ENCODE assay signal across 24 cellular contexts in genomic region chr10:64039208-64039607, GRCh38.
DNase-seq lines count a peak whose midpoint lies in the region; ATAC-seq, FAIRE-seq and TF ChIP-seq lines count a peak whose summit lies in the region.
"Had no signal": no experiment of that assay in that cellular context is flagged by ENCODE, and none has a peak within 500 bp of the region (broad histone marks: within the 10 kb centered on the region; RNA-seq: fewer than 3 reads in every experiment).

No MANE protein-coding gene starts in this region.

- DNase-seq in GM12892 (ENCODE audit: insufficient read length) (no peak), glomerular visceral epithelial cell (ENCODE audit: extremely low spot score) (peak; percentile 22), dorsolateral prefrontal cortex (no peak), T-helper 17 cell (no peak), NCI-H1930 (lab: John Stamatoyannopoulos, UW) (no peak), NCI-H446 (lab: John Stamatoyannopoulos, UW) (no peak)
- DNase-seq: ACHN; activated CD4-positive, CD25-positive, alpha-beta regulatory T cell treated with anti-CD3 and anti-CD28 coated beads, Interleukin-2, amount 50 U/mL, for 72 hours; activated CD8-positive, alpha-beta memory T cell treated with anti-CD3 and anti-CD28 coated beads for 24 hours; CD4-positive, CD25-positive, alpha-beta regulatory T cell; DMS79; effector CD8-positive, alpha-beta T cell; H9; lower lobe of right lung; NCI-H1694 treated with DMSO at 0.1 percent for 48 hours; occipital lobe; stimulated activated CD4-positive, alpha-beta T cell treated with anti-CD3 and anti-CD28 coated beads, Interleukin-15, amount 100 ng/mL, for 24 hours; stimulated activated naive B cell treated with anti-CD40 and anti-IgM and Interleukin-4, amounts not matched to agents 10 μg/mL and 1 μg/mL and 100 μg/mL, for 72 hours; tibial artery had no signal

- FAIRE-seq in GM12892 (lab: Jason Lieb, UNC) = peak; percentile 56
- FAIRE-seq: HepG2 had no signal

- TF ChIP-seq CTCF in dorsolateral prefrontal cortex (IDR thresholded peaks at IDR 0.05 in 54 of 56, conservative IDR thresholded peaks at IDR 0.05 in 2 of 56; ENCODE audit: low read depth in 1 of 56, partially characterized antibody in 56 of 56) = no peak

- no peak overlapping the region for H3K4me3 ChIP-seq in dorsolateral prefrontal cortex
- H3K4me3 ChIP-seq: lower lobe of right lung, right atrium auricular region, tibial artery had no signal

- intact Hi-C loops in dorsolateral prefrontal cortex (cut with DNase I) = loop anchor here in 1 of 2 donors (5.0 kb wide), 1 partner anchor 167 kb away; no protein-coding TSS in a partner anchor

- no peak overlapping the region for H3K27ac Mint-ChIP-seq in T-helper 17 cell
- H3K27ac Mint-ChIP-seq: CD4-positive, CD25-positive, alpha-beta regulatory T cell; stimulated activated naive B cell treated with anti-CD40 and anti-IgM and Interleukin-4, amounts not matched to agents 10 μg/mL and 1 μg/mL and 100 μg/mL, for 72 hours had no signal

- no peak for TF ChIP-seq POLR2A in GM12892 (IDR thresholded peaks at IDR 0.05; ENCODE audit: low read depth, low read length)

- H3K4me1 Mint-ChIP-seq in T-helper 17 cell = peaks cover 7% of the 10 kb centered on the region

- H3K4me3 Mint-ChIP-seq in T-helper 17 cell = no peak overlapping the region
- H3K4me3 Mint-ChIP-seq: CD4-positive, CD25-positive, alpha-beta regulatory T cell; H9; stimulated activated naive B cell treated with anti-CD40 and anti-IgM and Interleukin-4, amounts not matched to agents 10 μg/mL and 1 μg/mL and 100 μg/mL, for 72 hours had no signal

- H3K27me3 Mint-ChIP-seq in T-helper 17 cell = peaks cover 46% of the 10 kb centered on the region

- no peaks in the 10 kb centered on the region for H3K9me3 ChIP-seq in T-helper 17 cell (ENCODE audit: control insufficient read depth, low read length, poor library complexity, severe bottlenecking)
- H3K9me3 ChIP-seq: lower lobe of right lung, right atrium auricular region, tibial artery had no signal

- peak overlapping the region in 1 of 59 donors; percentile 38 for H3K27ac ChIP-seq in dorsolateral prefrontal cortex
- H3K27ac ChIP-seq: lower lobe of right lung, right atrium auricular region, RWPE1, tibial artery had no signal

- peaks cover 2% of the 10 kb centered on the region for H3K36me3 Mint-ChIP-seq in T-helper 17 cell (ENCODE audit: low read depth)
- H3K36me3 Mint-ChIP-seq: CD4-positive, CD25-positive, alpha-beta regulatory T cell; stimulated activated naive B cell treated with anti-CD40 and anti-IgM and Interleukin-4, amounts not matched to agents 10 μg/mL and 1 μg/mL and 100 μg/mL, for 72 hours had no signal

- peak; percentile 31 for ATAC-seq in GM21367 (IDR thresholded peaks at IDR 0.05; ENCODE audit: unreplicated experiment)
- ATAC-seq in HG02981 (IDR thresholded peaks at IDR 0.05; ENCODE audit: unreplicated experiment) = peak; percentile 32
- ATAC-seq in T-helper 17 cell = no peak
- ATAC-seq: HepG2; lower lobe of right lung; stimulated activated naive B cell treated with anti-CD40 and anti-IgM and Interleukin-4, amounts not matched to agents 10 μg/mL and 1 μg/mL and 100 μg/mL, for 72 hours had no signal

- H3K27me3 ChIP-seq in dorsolateral prefrontal cortex = no peaks in the 10 kb centered on the region
- H3K27me3 ChIP-seq: right atrium auricular region had no signal
